Comparison of ENCODE assay signal across 9 cellular contexts in genomic region chr10:29691564-29692064, GRCh38. TPM values are rescaled to one million over a fixed set of nuclear protein-coding genes. Genes with fewer than 3 reads are reported as not detected.
DNase-seq lines count a peak whose midpoint lies in the region; ATAC-seq, FAIRE-seq and TF ChIP-seq lines count a peak whose summit lies in the region.
"Had no signal": no experiment of that assay in that cellular context is flagged by ENCODE, and none has a peak within 500 bp of the region (broad histone marks: within the 10 kb centered on the region; RNA-seq: fewer than 3 reads in every experiment).

No MANE protein-coding gene starts in this region.

- no TSS peak for BruUV-seq in OCI-LY7 (replicated peaks; lab: Mats Ljungman, UMichigan)

- intact Hi-C loops in ovary (cut with DNase I), result no loop called here
- intact Hi-C loops in OCI-LY7 (cut with micrococcal nuclease; ENCODE audit: unreplicated experiment), result no loop called here

- H3K36me3 ChIP-seq in lung (ENCODE audit: control insufficient read depth in 2 of 2, insufficient read depth in 2 of 2, low read length in 2 of 2) (no peaks in the 10 kb centered on the region), ovary (no peaks in the 10 kb centered on the region), OCI-LY7 (ENCODE audit: insufficient read depth, low read length) (no peaks in the 10 kb centered on the region)

- CTCF ChIA-PET in OCI-LY7 (lab: Charles Lee; ENCODE audit: unreplicated experiment), result no interaction called here

- TF ChIP-seq EP300 in ovary (IDR thresholded peaks at IDR 0.05), result no peak

- DNase-seq in LoVo (ENCODE audit: low spot score) (peak; percentile 14), choroid plexus epithelial cell (ENCODE audit: low read depth) (peak; percentile 62), lung (ENCODE audit: low spot score) (no peak), urothelium cell line (ENCODE audit: low spot score) (peak; percentile 62), ovary (no peak), D341Med (ENCODE audit: low spot score) (no peak), OCI-LY7 (ENCODE audit: low spot score) (no peak)
- DNase-seq: head of caudate nucleus, NCI-H526 had no signal

- H2AFZ ChIP-seq in OCI-LY7 (ENCODE audit: low read length), result no peak overlapping the region

- WGBS in lung, 2 donors, result 50 to 69% methylated on average over 5 of the region's 5 CpGs
- WGBS in ovary, 3 donors, result 4 to 16% (median 14%) methylated on average over 5 of the region's 5 CpGs

- H3K9me2 ChIP-seq in OCI-LY7 (ENCODE audit: insufficient read depth, low read length), result no peaks in the 10 kb centered on the region

- H3K27ac ChIP-seq in lung (ENCODE audit: low read depth in 1 of 2, low read length in 1 of 2) (peak overlapping the region; percentile 22 to 91), ovary (peak overlapping the region in 1 of 2 donors; percentile 31), OCI-LY7 (ENCODE audit: low read depth, low read length, poor library complexity, severe bottlenecking) (no peak overlapping the region)

- peak overlapping the region; percentile 32 for H3K4me3 ChIP-seq in choroid plexus epithelial cell (ENCODE audit: low read depth, low read length)
- H3K4me3 ChIP-seq in lung, result no peak overlapping the region
- H3K4me3 ChIP-seq in ovary, result no peak overlapping the region
- H3K4me3 ChIP-seq in OCI-LY7 (ENCODE audit: low read depth, low read length, poor library complexity, severe bottlenecking), result no peak overlapping the region

- POLR2A ChIA-PET in OCI-LY7 (lab: Charles Lee), result no interaction called here

- no peak for ATAC-seq in lung (ENCODE audit: insufficient read depth, low FRiP score)

- no peak for TF ChIP-seq POLR2A in ovary (IDR thresholded peaks at IDR 0.05)

- TF ChIP-seq CTCF in choroid plexus epithelial cell (conservative IDR thresholded peaks at IDR 0.05; ENCODE audit: low read depth, low read length) (no peak), lung (IDR thresholded peaks at IDR 0.05; ENCODE audit: control extremely low read depth, extremely low read depth) (no peak), ovary (IDR thresholded peaks at IDR 0.05) (no peak), OCI-LY7 (conservative IDR thresholded peaks at IDR 0.05; ENCODE audit: low read length) (no peak)

- no peaks in the 10 kb centered on the region for H3K79me2 ChIP-seq in OCI-LY7 (ENCODE audit: insufficient read depth, low read depth, low read length)

- H3K27me3 ChIP-seq in lung (ENCODE audit: control insufficient read depth, insufficient read depth) (no peaks in the 10 kb centered on the region), ovary (no peaks in the 10 kb centered on the region)

- H3K4me2 ChIP-seq in OCI-LY7 (ENCODE audit: low read length), result no peak overlapping the region

- H3K4me1 ChIP-seq in lung (ENCODE audit: control insufficient read depth in 2 of 2, insufficient read depth in 2 of 2, low read length in 2 of 2), result peaks cover 7 to 9% of the 10 kb centered on the region in 2 donors
- H3K4me1 ChIP-seq in ovary (ENCODE audit: insufficient read depth), result peaks cover 7% of the 10 kb centered on the region
- H3K4me1 ChIP-seq in OCI-LY7 (ENCODE audit: insufficient read depth, low read length, poor library complexity, severe bottlenecking), result no peaks in the 10 kb centered on the region

- H3K9me3 ChIP-seq in lung (ENCODE audit: control insufficient read depth in 2 of 2, insufficient read depth in 1 of 2, low read length in 1 of 2) (no peaks in the 10 kb centered on the region), ovary (no peaks in the 10 kb centered on the region), OCI-LY7 (ENCODE audit: low read length) (no peaks in the 10 kb centered on the region)

- no peak for FAIRE-seq in urothelium cell line (lab: Jason Lieb, UNC)

- H4K20me1 ChIP-seq in OCI-LY7 (ENCODE audit: insufficient read depth, low read length), result no peaks in the 10 kb centered on the region

RNA-seq across cellular contexts. Expression of gene SVIL, which starts 56.8 kb away (rescaled TPM):
- 100 to 1,000 TPM in 1 of 2 donors, 10 to 100 TPM in 1; 68.4 to 117 TPM for total RNA-seq in lung
- 10 to 100 TPM; 13.6 to 19.6 TPM for polyA plus RNA-seq in lung
- total RNA-seq in ovary, result 100 to 1,000 TPM in 5 of 7 donors, 10 to 100 TPM in 2; 49.9 to 225 (median 174) TPM
- 100 to 1,000 TPM in 1 of 2 donors, 10 to 100 TPM in 1; 52.9 to 107 TPM for polyA plus RNA-seq in ovary
- total RNA-seq in OCI-LY7 (2014; rRNA removed; shearing (Covaris generic)), result 0.47 and 0.67 TPM in 2 replicates
- total RNA-seq in OCI-LY7 (2022), result 0.68 and 1.5 TPM in 2 replicates

Comparison
In these comparisons a context has a peak if more than half of its experiments do, and no peak if none do; other contexts are left out.
1. DNase-seq: peak in LoVo (single experiment), choroid plexus epithelial cell (single experiment) and urothelium cell line (single experiment); none in lung (single experiment), ovary (0 of 5), D341Med (single experiment) and OCI-LY7 (single experiment).
2. RNA of gene SVIL, which starts 56.8 kb away (total RNA-seq): 49.9 to 225 TPM in ovary and 68.4 to 117 TPM in lung; 0.47 to 1.5 TPM in OCI-LY7; every median in the first group is over 10 times any median in the second.